Comparison of ENCODE assay signal across 1 cellular context in the genomic region with DNA sequence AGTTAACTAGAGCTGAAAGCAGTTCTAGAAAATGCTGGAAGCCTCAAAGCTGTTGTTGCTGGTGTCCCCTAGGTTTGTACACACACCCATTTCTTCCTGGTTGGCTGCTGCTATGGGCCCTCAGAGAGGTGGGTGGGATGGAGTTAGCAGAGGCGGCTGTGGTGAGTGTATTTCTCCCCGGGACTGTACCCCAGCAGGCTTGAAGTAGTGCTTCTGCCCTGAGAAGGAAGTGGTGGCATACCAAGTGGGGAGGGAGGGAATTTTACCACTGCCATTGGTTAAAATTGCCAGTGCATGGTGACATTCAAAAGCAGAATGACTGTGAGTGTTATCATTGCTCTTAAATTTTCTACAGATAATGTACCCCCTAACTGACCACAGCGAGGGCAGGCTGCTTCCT.
TF ChIP-seq lines count a peak whose summit lies in the region.

No MANE protein-coding gene starts in this region.

TF ChIP-seq in GM12878, 131 proteins besides CTCF, POLR2A, EP300 and RAD21 (continued from another document):
- TF ChIP-seq, protein P1, sequence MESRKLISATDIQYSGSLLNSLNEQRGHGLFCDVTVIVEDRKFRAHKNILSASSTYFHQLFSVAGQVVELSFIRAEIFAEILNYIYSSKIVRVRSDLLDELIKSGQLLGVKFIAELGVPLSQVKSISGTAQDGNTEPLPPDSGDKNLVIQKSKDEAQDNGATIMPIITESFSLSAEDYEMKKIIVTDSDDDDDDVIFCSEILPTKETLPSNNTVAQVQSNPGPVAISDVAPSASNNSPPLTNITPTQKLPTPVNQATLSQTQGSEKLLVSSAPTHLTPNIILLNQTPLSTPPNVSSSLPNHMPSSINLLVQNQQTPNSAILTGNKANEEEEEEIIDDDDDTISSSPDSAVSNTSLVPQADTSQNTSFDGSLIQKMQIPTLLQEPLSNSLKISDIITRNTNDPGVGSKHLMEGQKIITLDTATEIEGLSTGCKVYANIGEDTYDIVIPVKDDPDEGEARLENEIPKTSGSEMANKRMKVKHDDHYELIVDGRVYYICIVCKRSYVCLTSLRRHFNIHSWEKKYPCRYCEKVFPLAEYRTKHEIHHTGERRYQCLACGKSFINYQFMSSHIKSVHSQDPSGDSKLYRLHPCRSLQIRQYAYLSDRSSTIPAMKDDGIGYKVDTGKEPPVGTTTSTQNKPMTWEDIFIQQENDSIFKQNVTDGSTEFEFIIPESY (IDR thresholded peaks at IDR 0.05), result no peak
